10 cellular contexts compared by ENCODE assay signal in genomic region chr5:87034562-87034961, GRCh38.
"Had no signal": no experiment of that assay in that cellular context is flagged by ENCODE, and none has a peak within 500 bp of the region (broad histone marks: within the 10 kb centered on the region; RNA-seq: fewer than 3 reads in every experiment).

No MANE protein-coding gene starts in this region.

- H3K36me3 ChIP-seq: HAP-1 had no signal

- H3K27ac Mint-ChIP-seq: HFFc6, IgD-negative memory B cell had no signal

- ATAC-seq: HCT116, HepG2, K562 had no signal

- H3K27ac ChIP-seq: GM23248, HL-60 had no signal

- H3K9me3 ChIP-seq: HAP-1 had no signal

- H3K4me3 Mint-ChIP-seq: HFFc6, IgD-negative memory B cell had no signal

- H3K4me1 ChIP-seq: HAP-1 had no signal

- H3K9me3 Mint-ChIP-seq: HFFc6 had no signal

- FAIRE-seq: HepG2, K562 had no signal

- DNase-seq: GM23248, GOT3, H7, HFFc6 had no signal

- H3K4me3 ChIP-seq: GM23248, HAP-1, K562 had no signal
